Comparison of ENCODE assay signal across 16 cellular contexts in the genomic region with DNA sequence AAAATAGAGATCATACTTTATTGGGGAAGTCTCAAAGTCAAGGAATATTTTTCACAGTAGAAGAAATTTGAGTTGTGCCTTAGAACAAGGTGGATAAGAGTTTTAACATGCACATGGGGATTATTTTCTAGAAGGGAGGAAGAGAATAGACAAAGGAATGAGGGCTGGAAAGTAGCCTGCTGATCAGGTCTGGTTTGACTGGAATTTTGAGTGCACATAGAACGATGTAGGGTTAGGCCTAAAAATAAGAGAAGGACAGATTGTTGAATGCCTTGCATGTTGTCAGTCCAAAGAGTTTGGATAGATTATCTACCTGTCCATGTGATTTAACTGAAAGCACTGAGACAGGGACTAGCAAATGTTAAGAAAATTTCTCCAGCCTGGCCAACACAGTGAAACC.
"Had no signal": no experiment of that assay in that cellular context is flagged by ENCODE, and none has a peak within 500 bp of the region (broad histone marks: within the 10 kb centered on the region; RNA-seq: fewer than 3 reads in every experiment).

No MANE protein-coding gene starts in this region.

- H3K27ac ChIP-seq: left ventricle myocardium inferior, stomach had no signal

- H3K9me3 ChIP-seq: left ventricle myocardium inferior, stomach had no signal

- H3K36me3 ChIP-seq: left ventricle myocardium inferior, stomach had no signal

- ATAC-seq: activated CD8-positive, alpha-beta T cell treated with anti-CD3 and anti-CD28 coated beads, Interleukin-2, amount 10 ng/mL, durations not matched to agents 7 days and 5 days; natural killer cell had no signal

- H3K4me3 Mint-ChIP-seq: activated CD8-positive, alpha-beta T cell treated with anti-CD3 and anti-CD28 coated beads, Interleukin-2, amount 10 ng/mL, durations not matched to agents 7 days and 5 days; activated naive CD8-positive, alpha-beta T cell; memory B cell; natural killer cell had no signal

- DNase-seq: activated CD4-positive, alpha-beta T cell treated with anti-CD3 and anti-CD28 coated beads for 48 hours; activated CD8-positive, alpha-beta memory T cell treated with anti-CD3 and anti-CD28 coated beads, Interleukin-2, amount 50 U/mL, for 48 hours; activated CD8-positive, alpha-beta T cell treated with anti-CD3 and anti-CD28 coated beads, Interleukin-2, amount 10 ng/mL, durations not matched to agents 7 days and 5 days; activated gamma-delta T cell treated with Interleukin-2 at 50 U/mL for 16 hours; amygdala; cerebellar nuclear complex; effector CD8-positive, alpha-beta T cell; hypothalamus; left ventricle myocardium inferior; natural killer cell; nucleus accumbens; stomach; T-helper 2 cell had no signal

- H3K4me1 ChIP-seq: left ventricle myocardium inferior, stomach had no signal

- H3K27me3 ChIP-seq: stomach had no signal

- H3K4me1 Mint-ChIP-seq: memory B cell, natural killer cell had no signal

- H3K9me3 Mint-ChIP-seq: memory B cell had no signal

- H3K4me3 ChIP-seq: left ventricle myocardium inferior, skin epidermis, stomach had no signal

- H3K27ac Mint-ChIP-seq: activated CD8-positive, alpha-beta T cell treated with anti-CD3 and anti-CD28 coated beads, Interleukin-2, amount 10 ng/mL, durations not matched to agents 7 days and 5 days; activated naive CD8-positive, alpha-beta T cell; memory B cell; natural killer cell had no signal

- H3K36me3 Mint-ChIP-seq: activated naive CD8-positive, alpha-beta T cell; memory B cell; natural killer cell had no signal

- H3K27me3 Mint-ChIP-seq: activated naive CD8-positive, alpha-beta T cell; memory B cell had no signal
